Comparison of ENCODE assay signal across 12 cellular contexts in the genomic region with DNA sequence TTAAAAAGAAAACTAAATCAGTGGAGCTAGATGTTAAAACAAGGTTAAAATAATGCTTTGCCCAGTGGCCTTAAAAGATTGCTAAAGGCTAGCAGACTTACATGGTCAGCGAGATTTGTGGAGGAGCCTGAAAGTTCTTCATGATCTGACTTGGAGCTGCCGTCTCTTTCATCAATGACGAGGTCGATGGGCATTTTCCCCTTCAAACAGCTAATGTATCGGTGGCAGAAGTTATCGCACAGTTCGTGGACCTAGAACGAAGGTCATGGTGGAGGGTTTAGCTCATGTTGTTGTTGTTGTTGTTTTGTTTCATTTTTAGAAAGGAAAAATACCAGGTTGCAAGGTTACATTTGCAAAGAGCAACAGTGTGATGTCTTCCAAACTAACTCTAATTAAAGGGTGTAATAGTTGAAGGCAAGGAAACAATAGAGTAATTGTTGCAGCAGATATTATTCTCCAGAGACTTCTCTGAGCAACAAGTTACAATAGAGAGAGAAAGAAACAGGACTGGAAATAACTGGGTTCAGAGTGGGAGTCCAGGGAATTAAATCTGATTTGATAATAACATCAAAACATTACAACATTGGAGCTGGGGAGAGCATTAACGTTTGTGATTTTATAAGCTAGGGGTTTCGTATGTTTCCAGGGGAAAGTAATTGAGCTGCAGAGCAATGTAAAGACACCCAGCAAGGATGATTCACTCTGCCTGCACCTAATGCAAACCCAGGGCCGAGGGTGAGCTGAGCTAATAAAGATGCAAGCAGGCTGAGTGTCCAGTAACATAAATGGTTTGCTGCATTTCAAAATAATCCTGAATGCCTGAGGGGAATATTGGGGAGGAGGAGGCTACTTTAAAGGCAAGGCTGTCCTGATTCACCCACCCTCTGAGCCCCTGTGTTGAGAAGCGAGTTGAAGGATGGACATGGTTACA. TPM values are rescaled to one million over a fixed set of nuclear protein-coding genes. Genes with fewer than 3 reads are reported as not detected.
A peak's percentile ranks its signal among the peaks of the same experiment; 100 is the strongest.
DNase-seq lines count a peak whose midpoint lies in the region; ATAC-seq, FAIRE-seq and TF ChIP-seq lines count a peak whose summit lies in the region.
"Had no signal": no experiment of that assay in that cellular context is flagged by ENCODE, and none has a peak within 500 bp of the region (broad histone marks: within the 10 kb centered on the region; RNA-seq: fewer than 3 reads in every experiment).

No MANE protein-coding gene starts in this region.

- H3K79me1 ChIP-seq in IMR-90 (ENCODE audit: low read depth in 1 of 2, low read length in 2 of 2): peaks cover 23 to 64% of the 10 kb centered on the region in 2 experiments

- H3K36me3 ChIP-seq in IMR-90 (ENCODE audit: control insufficient read depth, insufficient read depth, low read length) (peaks cover 32% of the 10 kb centered on the region), breast epithelium (no peaks in the 10 kb centered on the region), keratinocyte (ENCODE audit: control insufficient read depth in 2 of 2, extremely low read depth in 1 of 2, insufficient read depth in 2 of 2, low read length in 2 of 2) (peaks cover 0 to 3% of the 10 kb centered on the region in 2 experiments), osteoblast (ENCODE audit: insufficient read depth, low read length) (peaks cover 43% of the 10 kb centered on the region), lower lobe of right lung (no peaks in the 10 kb centered on the region)

- peak; percentile 69 for DNase-seq in IMR-90
- no peak for DNase-seq in breast epithelium (ENCODE audit: low spot score in 2 of 2)
- no peak for DNase-seq in keratinocyte (ENCODE audit: low read depth, low spot score)
- peak; percentile 79 for DNase-seq in superior temporal gyrus (ENCODE audit: extremely low spot score)
- no peak for DNase-seq in osteoblast (ENCODE audit: insufficient read length, low spot score, missing footprints)
- DNase-seq in lower lobe of right lung: no peak
- DNase-seq in endothelial cell (ENCODE audit: low spot score): no peak
- DNase-seq in DMS153 treated with DMSO at 0.1 percent for 48 hours (lab: John Stamatoyannopoulos, UW; ENCODE audit: unreplicated experiment): no peak
- DNase-seq: DND-41; stimulated activated CD4-positive, alpha-beta T cell treated with anti-CD3 and anti-CD28 coated beads, Interleukin-4, amount 100 ng/mL, for 1 hour had no signal

- H3K27ac ChIP-seq in IMR-90 (ENCODE audit: insufficient read depth, low read length) (no peak overlapping the region), breast epithelium (peak overlapping the region; percentile 91 to 95), keratinocyte (ENCODE audit: control insufficient read depth, insufficient read depth, low read length) (no peak overlapping the region), osteoblast (ENCODE audit: low read depth, low read length) (no peak overlapping the region), lower lobe of right lung (no peak overlapping the region)

- H4K8ac ChIP-seq in IMR-90 (ENCODE audit: low read depth in 2 of 2, low read length in 2 of 2): no peak overlapping the region

- H2AFZ ChIP-seq in IMR-90 (replicated peaks; ENCODE audit: low read length, poor library complexity): no peak overlapping the region
- no peak overlapping the region for H2AFZ ChIP-seq in keratinocyte (ENCODE audit: control insufficient read depth, low read length)
- no peak overlapping the region for H2AFZ ChIP-seq in osteoblast (ENCODE audit: low read length)

- no peak overlapping the region for H2BK15ac ChIP-seq in IMR-90 (ENCODE audit: low read depth, low read length)

- peaks cover 46% of the 10 kb centered on the region for H3K4me1 Mint-ChIP-seq in endothelial cell (ENCODE audit: unreplicated experiment)

- H3K27me3 ChIP-seq in IMR-90 (ENCODE audit: control insufficient read depth, insufficient read depth, low read length) (no peaks in the 10 kb centered on the region), breast epithelium (no peaks in the 10 kb centered on the region), keratinocyte (ENCODE audit: control insufficient read depth, extremely low read depth, insufficient read depth, low read length) (no peaks in the 10 kb centered on the region), osteoblast (ENCODE audit: insufficient read depth, low read length) (no peaks in the 10 kb centered on the region), lower lobe of right lung (ENCODE audit: low read depth) (peaks cover 6% of the 10 kb centered on the region)

- peak; percentile 33 for ATAC-seq in IMR-90 (ENCODE audit: low read depth)
- no peak for ATAC-seq in lower lobe of right lung
- ATAC-seq: K562 had no signal

- FAIRE-seq in keratinocyte (lab: Jason Lieb, UNC): peak; percentile 51

- H3K4me2 ChIP-seq in IMR-90 (ENCODE audit: low read depth, low read length): no peak overlapping the region; the same call in 1 of the 2 replicates
- H3K4me2 ChIP-seq in keratinocyte (ENCODE audit: control insufficient read depth, extremely low read depth, insufficient read depth, low read depth, low read length): no peak overlapping the region
- H3K4me2 ChIP-seq in osteoblast (ENCODE audit: insufficient read depth, low read length): no peak overlapping the region

- peaks cover 33% of the 10 kb centered on the region for H3K27me3 Mint-ChIP-seq in endothelial cell (ENCODE audit: unreplicated experiment)

- H3K9me3 ChIP-seq in IMR-90 (ENCODE audit: control insufficient read depth, insufficient read depth, low read length) (no peaks in the 10 kb centered on the region), breast epithelium (no peaks in the 10 kb centered on the region), keratinocyte (ENCODE audit: control insufficient read depth, low read depth, low read length) (no peaks in the 10 kb centered on the region), osteoblast (ENCODE audit: low read depth, low read length) (no peaks in the 10 kb centered on the region), lower lobe of right lung (no peaks in the 10 kb centered on the region)

- CTCF ChIA-PET in IMR-90 (lab: Yijun Ruan, JAX): interaction anchor here (0.5 to 0.6 kb wide), 2 partner anchors 35 to 1362 kb away, joined by 3 to 7 read pairs; no protein-coding TSS in a partner anchor

- H3K4me3 Mint-ChIP-seq in endothelial cell (ENCODE audit: unreplicated experiment): no peak overlapping the region
- H3K4me3 Mint-ChIP-seq: dendritic cell treated with granulocyte-macrophage colony-stimulating factor and Interleukin-4, amounts not matched to agents 40 ng/mL and 50 ng/mL, for 4 days had no signal

- TF ChIP-seq CTCF in IMR-90 (conservative IDR thresholded peaks at IDR 0.05; ENCODE audit: low read depth, low read length): no peak
- no peak for TF ChIP-seq CTCF in breast epithelium (IDR thresholded peaks at IDR 0.05)
- TF ChIP-seq CTCF in keratinocyte (optimal IDR thresholded peaks at IDR 0.05 in 1 of 3, IDR thresholded peaks at IDR 0.05 in 1 of 3, conservative IDR thresholded peaks at IDR 0.05 in 1 of 3; ENCODE audit: extremely low read depth in 1 of 3, insufficient read depth in 2 of 3, low read length in 3 of 3): no peak
- TF ChIP-seq CTCF in osteoblast (IDR thresholded peaks at IDR 0.05; ENCODE audit: extremely low read depth, low read depth, low read length): no peak
- TF ChIP-seq CTCF in lower lobe of right lung (IDR thresholded peaks at IDR 0.05): no peak
- TF ChIP-seq CTCF in endothelial cell (IDR thresholded peaks at IDR 0.05; ENCODE audit: unreplicated experiment): no peak

- TF ChIP-seq RAD21 in IMR-90 (IDR thresholded peaks at IDR 0.05; ENCODE audit: low read length): no peak

- WGBS in IMR-90 (ENCODE audit: extremely low coverage in 2 of 2, insufficient read length in 1 of 2), 2 experiments: 70% methylated on average over 2 of the region's 12 CpGs; no CpG with 5 or more reads in 1 of the 2 experiments

- H3K23ac ChIP-seq in IMR-90 (ENCODE audit: low read depth, low read length): peak overlapping the region; percentile 82; the same call in 1 of the 2 replicates

- H3K79me2 ChIP-seq in keratinocyte (ENCODE audit: control insufficient read depth, insufficient read depth, low read length) (peaks cover 20% of the 10 kb centered on the region), osteoblast (ENCODE audit: insufficient read depth, low read length) (peaks cover 35% of the 10 kb centered on the region)

- no peak overlapping the region for H3K9ac ChIP-seq in IMR-90 (ENCODE audit: low read depth, low read length)
- H3K9ac ChIP-seq in keratinocyte (ENCODE audit: control insufficient read depth, extremely low read depth, insufficient read depth, low read length): no peak overlapping the region

- dilution Hi-C loops in IMR-90 (cut with HindIII; ENCODE audit: low sequenced_read_pairs, unreplicated experiment) (no loop called here), keratinocyte (cut with MboI; ENCODE audit: extremely low pct_ligation_motif_present, low sequenced_read_pairs) (no loop called here)

- H3K4ac ChIP-seq in IMR-90 (ENCODE audit: low read depth, low read length): no peak overlapping the region

- H4K91ac ChIP-seq in IMR-90 (ENCODE audit: insufficient read depth, low read depth, low read length): no peak overlapping the region

- H3K27ac Mint-ChIP-seq in endothelial cell (ENCODE audit: unreplicated experiment): no peak overlapping the region
- H3K27ac Mint-ChIP-seq: dendritic cell treated with granulocyte-macrophage colony-stimulating factor and Interleukin-4, amounts not matched to agents 40 ng/mL and 50 ng/mL, for 4 days had no signal

- no peak for TF ChIP-seq POLR2A in IMR-90 (IDR thresholded peaks at IDR 0.05; ENCODE audit: low read depth, low read length)
- TF ChIP-seq POLR2A in breast epithelium (IDR thresholded peaks at IDR 0.05): no peak

- intact Hi-C loops in IMR-90 (cut with micrococcal nuclease) (loop anchor here (10.0 kb wide), 1 partner anchor 1549 kb away; a partner anchor contains a TSS), breast epithelium (cut with DNase I; ENCODE audit: low total_unique reads) (no loop called here), lower lobe of right lung (cut with DNase I) (no loop called here)

- H3K4me3 ChIP-seq in IMR-90 (ENCODE audit: insufficient read depth, low read depth, low read length) (no peak overlapping the region), breast epithelium (peak overlapping the region in 2 of 3 donors; percentile 48 to 69), keratinocyte (ENCODE audit: control insufficient read depth in 2 of 3, extremely low read depth in 1 of 3, insufficient read depth in 2 of 3, low read depth in 1 of 3, low read length in 3 of 3) (no peak overlapping the region), osteoblast (ENCODE audit: insufficient read depth, low read length) (no peak overlapping the region), lower lobe of right lung (no peak overlapping the region)
- H3K4me3 ChIP-seq: K562 had no signal

- H2BK5ac ChIP-seq in IMR-90 (ENCODE audit: low read depth, low read length, poor library complexity, severe bottlenecking): no peak overlapping the region

- no peaks in the 10 kb centered on the region for H3K9me3 Mint-ChIP-seq in endothelial cell (ENCODE audit: unreplicated experiment)
- H3K9me3 Mint-ChIP-seq: dendritic cell treated with granulocyte-macrophage colony-stimulating factor and Interleukin-4, amounts not matched to agents 40 ng/mL and 50 ng/mL, for 4 days had no signal

- no peak overlapping the region for H4K5ac ChIP-seq in IMR-90 (ENCODE audit: low read depth, low read length)

- in situ Hi-C loops in IMR-90 (cut with MboI; ENCODE audit: low sequenced_read_pairs): no loop called here

- H3K4me1 ChIP-seq in IMR-90 (ENCODE audit: control insufficient read depth, insufficient read depth, low read length) (peaks cover 10% of the 10 kb centered on the region), breast epithelium (no peaks in the 10 kb centered on the region), keratinocyte (ENCODE audit: control insufficient read depth, extremely low read depth, insufficient read depth, low read length) (peaks cover 7% of the 10 kb centered on the region), osteoblast (ENCODE audit: insufficient read depth, low read length) (no peaks in the 10 kb centered on the region), lower lobe of right lung (no peaks in the 10 kb centered on the region)

- H3K36me3 Mint-ChIP-seq in endothelial cell (ENCODE audit: low read depth, unreplicated experiment): no peaks in the 10 kb centered on the region

- no peak overlapping the region for H3K18ac ChIP-seq in IMR-90 (ENCODE audit: low read depth, low read length)

- H2BK120ac ChIP-seq in IMR-90 (ENCODE audit: low read depth, low read length): no peak overlapping the region

- H2AK5ac ChIP-seq in IMR-90 (ENCODE audit: low read depth, low read length): no peak overlapping the region; the same call in 1 of the 2 replicates

- H2BK20ac ChIP-seq in IMR-90 (ENCODE audit: low read depth, low read length): no peak overlapping the region

- BruUV-seq in IMR-90 (replicated peaks; lab: Mats Ljungman, UMichigan): no TSS peak

- peak overlapping the region; percentile 11; the same call in 1 of the 2 replicates for H3K14ac ChIP-seq in IMR-90 (replicated peaks; ENCODE audit: low read depth, low read length)

- H3K9me1 ChIP-seq in IMR-90 (ENCODE audit: insufficient read depth, low read length) (no peaks in the 10 kb centered on the region), keratinocyte (ENCODE audit: control insufficient read depth, extremely low read depth, insufficient read depth, low read length) (no peaks in the 10 kb centered on the region)

- no peak overlapping the region for H2AK9ac ChIP-seq in IMR-90 (replicated peaks; ENCODE audit: low read depth, low read length, poor library complexity)

- POLR2A ChIA-PET in IMR-90 (lab: Charles Lee; ENCODE audit: unreplicated experiment): no interaction called here

- H4K20me1 ChIP-seq in IMR-90 (ENCODE audit: insufficient read depth, low read length): peaks cover 22% of the 10 kb centered on the region; the same call in 1 of the 2 replicates
- no peaks in the 10 kb centered on the region for H4K20me1 ChIP-seq in keratinocyte (ENCODE audit: control insufficient read depth, extremely low read depth, insufficient read depth, low read length)
- H4K20me1 ChIP-seq in osteoblast (ENCODE audit: insufficient read depth, low read length): no peaks in the 10 kb centered on the region

- no peak overlapping the region for H3K56ac ChIP-seq in IMR-90 (ENCODE audit: extremely low read depth, insufficient read depth, low read length)

RNA-seq across cellular contexts. Expression of a gene that starts 6.6 kb away (rescaled TPM):
- total RNA-seq in IMR-90 (2012; rRNA removed): 50.3 and 71.3 TPM in 2 replicates
- polyA plus RNA-seq in IMR-90 (2012; rRNA removed): 59.9 and 70.1 TPM in 2 replicates
- polyA plus RNA-seq in IMR-90 (2012; cell fraction: cytosol; rRNA removed): 41.7 and 74.2 TPM in 2 replicates
- 69.5 and 106 TPM in 2 replicates for polyA plus RNA-seq in IMR-90 (2012; cell fraction: nucleus; rRNA removed; ENCODE audit: low replicate concordance)
- total RNA-seq in breast epithelium: 10 to 100 TPM; 18.2 to 55.8 (median 28.5) TPM
- polyA plus RNA-seq in keratinocyte: 8.3 to 11.4 TPM (median 11.3 TPM) in 3 replicates
- 6.3 TPM for polyA plus RNA-seq in keratinocyte (2011; ENCODE audit: low read depth)
- 8.9 and 10.4 TPM in 2 replicates for polyA plus RNA-seq in keratinocyte (2011; cell fraction: cytosol; rRNA removed)
- 21.1 and 29.0 TPM in 2 replicates for polyA plus RNA-seq in keratinocyte (2011; cell fraction: nucleus; rRNA removed)
- polyA plus RNA-seq in keratinocyte (2012; ENCODE audit: low replicate concordance): 4.4 and 10.9 TPM in 2 replicates
- polyA minus RNA-seq in keratinocyte: 11.2 to 31.2 TPM (median 25.9 TPM) in 3 replicates
- polyA minus RNA-seq in keratinocyte (2011; cell fraction: cytosol; rRNA and poly(A)+ RNA removed): 3.3 TPM
- 16.4 and 29.4 TPM in 2 replicates for polyA minus RNA-seq in keratinocyte (2011; cell fraction: nucleus; rRNA and poly(A)+ RNA removed)
- 14.7 and 17.7 TPM in 2 replicates for total RNA-seq in osteoblast
- total RNA-seq in lower lobe of right lung: 20.7 TPM
- total RNA-seq in endothelial cell (ENCODE audit: unreplicated experiment): 13.0 TPM

Comparison
In these comparisons a context has a peak if more than half of its experiments do, and no peak if none do; other contexts are left out.
1. DNase-seq: peak in IMR-90 (single experiment) and superior temporal gyrus (single experiment); none in breast epithelium (0 of 2), keratinocyte (single experiment), osteoblast (single experiment), lower lobe of right lung (single experiment), endothelial cell (single experiment) and DMS153 treated with DMSO at 0.1 percent for 48 hours (single experiment).
2. H3K27ac ChIP-seq: peak in breast epithelium (2 of 2); none in IMR-90 (single experiment), keratinocyte (single experiment), osteoblast (single experiment) and lower lobe of right lung (single experiment).
3. H3K4me3 ChIP-seq: peak in breast epithelium (2 of 3); none in IMR-90 (single experiment), keratinocyte (0 of 3), osteoblast (single experiment) and lower lobe of right lung (single experiment).